13 cellular contexts compared by ENCODE assay signal in genomic region chrX:12488220-12488619, GRCh38.
DNase-seq lines count a peak whose midpoint lies in the region; ATAC-seq and TF ChIP-seq lines count a peak whose summit lies in the region.
"Had no signal": no experiment of that assay in that cellular context is flagged by ENCODE, and none has a peak within 500 bp of the region (broad histone marks: within the 10 kb centered on the region; RNA-seq: fewer than 3 reads in every experiment).

No MANE protein-coding gene starts in this region.

- no peak for ATAC-seq in omental fat pad (ENCODE audit: low FRiP score)
- ATAC-seq: HepG2 had no signal

- no peak overlapping the region for H3K4me3 ChIP-seq in AG10803 (ENCODE audit: low read length)
- H3K4me3 ChIP-seq: BLaER1, HAP-1 had no signal

- TF ChIP-seq CTCF in AG10803 (conservative IDR thresholded peaks at IDR 0.05; ENCODE audit: low read length) (no peak), omental fat pad (IDR thresholded peaks at IDR 0.05) (no peak)

- in situ Hi-C loops in KBM-7 (cut with MboI; ENCODE audit: low pct_unique_long_range_greater_than_20kb, low sequenced_read_pairs): no loop called here

- DNase-seq in AG10803 (ENCODE audit: low read depth): peak; percentile 4
- peak; percentile 2 for DNase-seq in GM03348 (ENCODE audit: low spot score)
- DNase-seq in fibroblast of peridontal ligament (ENCODE audit: extremely low read depth): peak; percentile 3
- no peak for DNase-seq in omental fat pad (ENCODE audit: low spot score)
- DNase-seq in hepatic stellate cell (ENCODE audit: low spot score): no peak
- no peak for DNase-seq in NCI-H2081 (lab: John Stamatoyannopoulos, UW)
- no peak for DNase-seq in KBM-7
- DNase-seq: AML-193; CD8-positive, alpha-beta memory T cell; DMS53 had no signal

Comparison
In these comparisons a context has a peak if more than half of its experiments do, and no peak if none do; other contexts are left out.
1. DNase-seq: peak in AG10803 (single experiment), GM03348 (single experiment) and fibroblast of peridontal ligament (single experiment); none in omental fat pad (single experiment), hepatic stellate cell (single experiment), NCI-H2081 (0 of 2) and KBM-7 (single experiment).